Comparison of ENCODE assay signal across 8 cellular contexts in genomic region chr10:99975942-99976809, GRCh38. TPM values are rescaled to one million over a fixed set of nuclear protein-coding genes. Genes with fewer than 3 reads are reported as not detected.
DNase-seq lines count a peak whose midpoint lies in the region; ATAC-seq and TF ChIP-seq lines count a peak whose summit lies in the region.

No MANE protein-coding gene starts in this region.

- DNase-seq in adipocyte (ENCODE audit: low read depth), result peak; percentile 90
- no peak for DNase-seq in left ventricle myocardium superior
- no peak for DNase-seq in thoracic aorta (ENCODE audit: low spot score)
- DNase-seq in DMS79 (lab: John Stamatoyannopoulos, UW), result no peak
- no peak for DNase-seq in NCI-H1436 (lab: John Stamatoyannopoulos, UW)
- DNase-seq in middle frontal gyrus (ENCODE audit: extremely low spot score, low spot score), result no peak

- ATAC-seq in HG03378 (IDR thresholded peaks at IDR 0.05; ENCODE audit: unreplicated experiment) (peak; percentile 28), left ventricle myocardium superior (peak; percentile 75), thoracic aorta (ENCODE audit: insufficient number of reproducible peaks, low FRiP score, low read depth) (no peak), HG03342 (IDR thresholded peaks at IDR 0.05; ENCODE audit: unreplicated experiment) (no peak)

- H3K9ac ChIP-seq in adipocyte (ENCODE audit: low read length), result peak overlapping the region; percentile 85

- peak overlapping the region; percentile 25 to 68 for H3K27ac ChIP-seq in thoracic aorta

- H3K4me1 ChIP-seq in adipocyte (ENCODE audit: control insufficient read depth, insufficient read depth, low read length), result peaks cover 54% of the 10 kb centered on the region
- H3K4me1 ChIP-seq in thoracic aorta (ENCODE audit: control insufficient read depth in 1 of 2, low read depth in 2 of 2), result peaks cover 8 to 24% of the 10 kb centered on the region in 2 donors

- H3K4me3 ChIP-seq in adipocyte (ENCODE audit: low read length) (peak overlapping the region; percentile 76), thoracic aorta (no peak overlapping the region)

- intact Hi-C loops in left ventricle myocardium superior (cut with micrococcal nuclease), result loop anchor here (10.0 kb wide), 1 partner anchor 69 kb away; no protein-coding TSS in a partner anchor

- H3K9me3 ChIP-seq in adipocyte (ENCODE audit: control insufficient read depth, low read length) (no peaks in the 10 kb centered on the region), thoracic aorta (no peaks in the 10 kb centered on the region)

- H3K36me3 ChIP-seq in adipocyte (ENCODE audit: control insufficient read depth, insufficient read depth, low read length, severe bottlenecking) (peaks cover 14% of the 10 kb centered on the region), thoracic aorta (no peaks in the 10 kb centered on the region)

- no peak for TF ChIP-seq CTCF in thoracic aorta (IDR thresholded peaks at IDR 0.05)

- H3K27me3 ChIP-seq in adipocyte (replicated peaks; ENCODE audit: control insufficient read depth, insufficient read depth, low read length), result no peaks in the 10 kb centered on the region
- no peaks in the 10 kb centered on the region for H3K27me3 ChIP-seq in thoracic aorta (replicated peaks; ENCODE audit: insufficient read depth)

RNA-seq across cellular contexts. Expression of gene DNMBP, which starts 33.6 kb away (rescaled TPM):
- total RNA-seq in left ventricle myocardium superior, result 5.5 TPM
- 10 to 100 TPM; 17.9 to 34.2 TPM for total RNA-seq in thoracic aorta

Comparison
In these comparisons a context has a peak if more than half of its experiments do, and no peak if none do; other contexts are left out.
1. ATAC-seq: peak in HG03378 (single experiment) and left ventricle myocardium superior (single experiment); none in thoracic aorta (single experiment) and HG03342 (single experiment).